ENCODE assay signal across 18 cellular contexts in genomic region chr10:81725851-81726250, GRCh38.
A peak's percentile ranks its signal among the peaks of the same experiment; 100 is the strongest.
DNase-seq lines count a peak whose midpoint lies in the region; ATAC-seq and TF ChIP-seq lines count a peak whose summit lies in the region.
"Had no signal": no experiment of that assay in that cellular context is flagged by ENCODE, and none has a peak within 500 bp of the region (broad histone marks: within the 10 kb centered on the region; RNA-seq: fewer than 3 reads in every experiment).

No MANE protein-coding gene starts in this region.

- H3K27me3 Mint-ChIP-seq in CD4-positive, alpha-beta T cell, result no peaks in the 10 kb centered on the region
- H3K27me3 Mint-ChIP-seq in nephron (ENCODE audit: low read depth), result peaks cover 4% of the 10 kb centered on the region

- no peaks in the 10 kb centered on the region for H3K9me3 ChIP-seq in CD4-positive, alpha-beta T cell (ENCODE audit: control insufficient read depth, low read length)
- H3K9me3 ChIP-seq in ascending aorta, result no peaks in the 10 kb centered on the region
- H3K9me3 ChIP-seq: A549, HAP-1 had no signal

- H3K36me3 ChIP-seq in kidney epithelial cell (ENCODE audit: control insufficient read depth, insufficient read depth, low read length) (no peaks in the 10 kb centered on the region), ascending aorta (no peaks in the 10 kb centered on the region)
- H3K36me3 ChIP-seq: HAP-1 had no signal

- H3K4me1 Mint-ChIP-seq in CD4-positive, alpha-beta T cell (ENCODE audit: low read depth), result peaks cover 30% of the 10 kb centered on the region
- H3K4me1 Mint-ChIP-seq in nephron, result peaks cover 3% of the 10 kb centered on the region

- H3K27ac ChIP-seq in CD4-positive, alpha-beta T cell (ENCODE audit: low read depth, low read length), result no peak overlapping the region
- no peak overlapping the region for H3K27ac ChIP-seq in ascending aorta
- H3K27ac ChIP-seq: A549, C4-2B, GM23248 had no signal

- TF ChIP-seq CTCF in CD4-positive, alpha-beta T cell (IDR thresholded peaks at IDR 0.05), result no peak
- TF ChIP-seq CTCF in kidney epithelial cell (IDR thresholded peaks at IDR 0.05; ENCODE audit: insufficient read depth, low read length, poor library complexity, severe bottlenecking) (no peak), nephron (IDR thresholded peaks at IDR 0.05; ENCODE audit: unreplicated experiment in 3 of 3) (no peak), ascending aorta (IDR thresholded peaks at IDR 0.05) (no peak)

- H3K4me1 ChIP-seq in ascending aorta, result no peaks in the 10 kb centered on the region
- H3K4me1 ChIP-seq: A549, HAP-1 had no signal

- H3K27ac Mint-ChIP-seq in CD4-positive, alpha-beta T cell, result peak overlapping the region; percentile 79
- peak overlapping the region; percentile 73 to 83 (median 79) for H3K27ac Mint-ChIP-seq in nephron

- POLR2A ChIA-PET in CD4-positive, alpha-beta T cell (lab: Charles Lee), result no interaction called here

- no peaks in the 10 kb centered on the region for H3K27me3 ChIP-seq in CD4-positive, alpha-beta T cell (ENCODE audit: control insufficient read depth, insufficient read depth, low read length)
- H3K27me3 ChIP-seq in kidney epithelial cell (ENCODE audit: control insufficient read depth, insufficient read depth, low read length), result no peaks in the 10 kb centered on the region
- H3K27me3 ChIP-seq in ascending aorta, result no peaks in the 10 kb centered on the region

- H3K36me3 Mint-ChIP-seq in CD4-positive, alpha-beta T cell (ENCODE audit: low read depth), result no peaks in the 10 kb centered on the region
- H3K36me3 Mint-ChIP-seq in nephron (ENCODE audit: low read depth), result no peaks in the 10 kb centered on the region
- H3K36me3 Mint-ChIP-seq: CD8-positive, alpha-beta T cell had no signal

- DNase-seq in CD4-positive, alpha-beta T cell, result no peak
- peak; percentile 37 for DNase-seq in kidney epithelial cell (ENCODE audit: low read depth)
- no peak for DNase-seq in ascending aorta (ENCODE audit: low spot score in 2 of 2)
- DNase-seq in posterior cingulate gyrus, result no peak
- no peak for DNase-seq in RKO (ENCODE audit: low spot score)
- DNase-seq: AML-193; CD8-positive, alpha-beta T cell; COR-L47; DMS 273 treated with DMSO at 0.1 percent for 48 hours; DMS53; DND-41; EL; GM23248 had no signal

- H3K9me3 Mint-ChIP-seq in CD4-positive, alpha-beta T cell, result no peaks in the 10 kb centered on the region
- no peaks in the 10 kb centered on the region for H3K9me3 Mint-ChIP-seq in nephron

- ATAC-seq in CD4-positive, alpha-beta T cell (ENCODE audit: poor library complexity), result no peak
- ATAC-seq: A549; CD8-positive, alpha-beta T cell; GM12878 had no signal

- H3K4me3 ChIP-seq in kidney epithelial cell (ENCODE audit: low read depth, low read length), result no peak overlapping the region
- no peak overlapping the region for H3K4me3 ChIP-seq in ascending aorta
- H3K4me3 ChIP-seq: A549, GM12878, GM23248, HAP-1 had no signal

- intact Hi-C loops in CD4-positive, alpha-beta T cell (cut with DNase I, micrococcal nuclease), result no loop called here
- intact Hi-C loops in ascending aorta (cut with DNase I), result no loop called here
- intact Hi-C loops in posterior cingulate gyrus (cut with DNase I), result no loop called here

- CTCF ChIA-PET in CD4-positive, alpha-beta T cell (lab: Charles Lee), result no interaction called here

- no peak overlapping the region for H3K4me3 Mint-ChIP-seq in CD4-positive, alpha-beta T cell
- H3K4me3 Mint-ChIP-seq in nephron, result no peak overlapping the region
- H3K4me3 Mint-ChIP-seq: CD8-positive, alpha-beta T cell had no signal
